In the genomic region with DNA sequence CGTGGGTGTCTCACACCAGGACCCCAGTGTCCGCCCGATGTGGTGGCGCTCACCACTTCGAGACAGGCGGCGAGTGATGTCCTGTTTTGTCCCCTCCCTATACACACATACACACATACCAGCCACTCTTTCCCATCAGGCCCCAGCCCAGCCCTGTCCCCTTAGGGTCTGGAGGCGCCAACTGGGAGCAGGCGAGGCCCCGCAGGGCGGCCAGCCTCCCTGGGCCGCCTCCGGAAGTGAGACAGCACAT, we compare ENCODE assay signal across 9 cellular contexts. TPM values are rescaled to one million over a fixed set of nuclear protein-coding genes. Genes with fewer than 3 reads are reported as not detected.
DNase-seq lines count a peak whose midpoint lies in the region; ATAC-seq and TF ChIP-seq lines count a peak whose summit lies in the region.
"Had no signal": no experiment of that assay in that cellular context is flagged by ENCODE, and none has a peak within 500 bp of the region (broad histone marks: within the 10 kb centered on the region; RNA-seq: fewer than 3 reads in every experiment).

No MANE protein-coding gene starts in this region.

- H3K27ac Mint-ChIP-seq in natural killer cell: peak overlapping the region; percentile 99 to 100

- no peak for ATAC-seq in natural killer cell
- no peak for ATAC-seq in GM19455 (IDR thresholded peaks at IDR 0.05; ENCODE audit: unreplicated experiment)
- ATAC-seq in GM19035 (IDR thresholded peaks at IDR 0.05; ENCODE audit: unreplicated experiment): no peak

- H3K9me3 ChIP-seq in BE2C: no peaks in the 10 kb centered on the region
- H3K9me3 ChIP-seq in MM.1S (replicated peaks; ENCODE audit: insufficient read depth, low read length): no peaks in the 10 kb centered on the region
- no peaks in the 10 kb centered on the region for H3K9me3 ChIP-seq in colonic mucosa

- peak overlapping the region; percentile 93 for H3K4me3 Mint-ChIP-seq in natural killer cell

- H3K27ac ChIP-seq in MM.1S (ENCODE audit: low read length): peak overlapping the region; percentile 95
- peak overlapping the region; percentile 99 for H3K27ac ChIP-seq in colonic mucosa

- H3K27me3 Mint-ChIP-seq in natural killer cell (ENCODE audit: low read depth in 2 of 2): no peaks in the 10 kb centered on the region

- H3K36me3 ChIP-seq in BE2C: peaks cover 28% of the 10 kb centered on the region
- H3K36me3 ChIP-seq in MM.1S (replicated peaks; ENCODE audit: insufficient read depth, low read length): no peaks in the 10 kb centered on the region
- peaks cover 10% of the 10 kb centered on the region for H3K36me3 ChIP-seq in colonic mucosa

- TF ChIP-seq CTCF in BE2C (IDR thresholded peaks at IDR 0.05; ENCODE audit: low read depth, low read length) (no peak), MM.1S (IDR thresholded peaks at IDR 0.05; ENCODE audit: low read length) (no peak), colonic mucosa (IDR thresholded peaks at IDR 0.05) (no peak), natural killer cell (IDR thresholded peaks at IDR 0.05) (no peak)

- peaks cover 66% of the 10 kb centered on the region for H3K79me2 ChIP-seq in MM.1S (ENCODE audit: low read length)

- intact Hi-C loops in colonic mucosa (cut with DNase I): no loop called here
- intact Hi-C loops in natural killer cell (cut with micrococcal nuclease): loop anchor here (1.0 to 2.0 kb wide), 2 partner anchors 8 to 24 kb away; no protein-coding TSS in a partner anchor

- DNase-seq in BE2C: peak; percentile 95
- DNase-seq in MM.1S: no peak
- DNase-seq in colonic mucosa: no peak
- DNase-seq in natural killer cell: peak; percentile 78
- DNase-seq in foreskin melanocyte: no peak
- DNase-seq in DMS79 treated with DMSO at 0.1 percent for 48 hours (lab: John Stamatoyannopoulos, UW): no peak

- H2AFZ ChIP-seq in MM.1S (ENCODE audit: low read length): no peak overlapping the region

- peaks cover 50 to 78% of the 10 kb centered on the region in 2 donors for H3K4me1 Mint-ChIP-seq in natural killer cell

- H3K9ac ChIP-seq in MM.1S (ENCODE audit: low read length): peak overlapping the region; percentile 97
- H3K9ac ChIP-seq in colonic mucosa (ENCODE audit: low read depth in 2 of 2, low read length in 2 of 2): peak overlapping the region; percentile 97 to 100

- H4K20me1 ChIP-seq in MM.1S (ENCODE audit: insufficient read depth, low read length): no peaks in the 10 kb centered on the region

- no peaks in the 10 kb centered on the region for H3K9me3 Mint-ChIP-seq in natural killer cell

- H3F3A ChIP-seq in MM.1S (ENCODE audit: insufficient read depth, low read length): peaks cover 50% of the 10 kb centered on the region

- H3K4me2 ChIP-seq in MM.1S (ENCODE audit: low read depth, low read length): peak overlapping the region; percentile 95

- H3K27me3 ChIP-seq in BE2C (no peaks in the 10 kb centered on the region), MM.1S (replicated peaks; ENCODE audit: insufficient read depth, low read length) (no peaks in the 10 kb centered on the region), colonic mucosa (no peaks in the 10 kb centered on the region)

- H3K4me1 ChIP-seq in BE2C: peaks cover 27% of the 10 kb centered on the region
- H3K4me1 ChIP-seq in MM.1S (ENCODE audit: low read length): peaks cover 20% of the 10 kb centered on the region
- H3K4me1 ChIP-seq in colonic mucosa: peaks cover 9% of the 10 kb centered on the region

- H3K36me3 Mint-ChIP-seq in natural killer cell: no peaks in the 10 kb centered on the region

- no peaks in the 10 kb centered on the region for H3K9me2 ChIP-seq in MM.1S (replicated peaks; ENCODE audit: insufficient read depth, low read length)

- H3K4me3 ChIP-seq in BE2C (ENCODE audit: low read depth, low read length) (peak overlapping the region; percentile 85), MM.1S (ENCODE audit: low read length) (peak overlapping the region; percentile 88), colonic mucosa (peak overlapping the region; percentile 88)

RNA-seq across cellular contexts. Expression of a gene that starts 38.1 kb away (rescaled TPM):
- polyA plus RNA-seq in BE2C (2012; ENCODE audit: insufficient read depth, insufficient read length, low read depth): 3.6 TPM
- total RNA-seq in colonic mucosa (not detected), natural killer cell (1 to 10 TPM; 2.6 to 6.3 (median 3.0) TPM)
- total RNA-seq: mesenteric fat pad had no signal

RNA-seq across cellular contexts. Expression of a gene that starts 43.6 kb away (rescaled TPM):
- polyA plus RNA-seq in BE2C (2012; ENCODE audit: insufficient read depth, insufficient read length, low read depth): 13.4 TPM
- total RNA-seq in colonic mucosa (1 to 10 TPM; 2.9 to 4.3 TPM), natural killer cell (1 to 10 TPM; 5.8 to 5.9 (median 5.9) TPM)

Comparison
In these comparisons a context has a peak if more than half of its experiments do, and no peak if none do; other contexts are left out.
1. DNase-seq: peak in BE2C (single experiment) and natural killer cell (single experiment); none in MM.1S (single experiment), colonic mucosa (single experiment), foreskin melanocyte (single experiment) and DMS79 treated with DMSO at 0.1 percent for 48 hours (single experiment).
2. Peak in every context shown above with its lines, with median percentiles within 50 percentile points of each other: H3K4me3 ChIP-seq.